ENCODE assay signal across 21 cellular contexts in the genomic region with DNA sequence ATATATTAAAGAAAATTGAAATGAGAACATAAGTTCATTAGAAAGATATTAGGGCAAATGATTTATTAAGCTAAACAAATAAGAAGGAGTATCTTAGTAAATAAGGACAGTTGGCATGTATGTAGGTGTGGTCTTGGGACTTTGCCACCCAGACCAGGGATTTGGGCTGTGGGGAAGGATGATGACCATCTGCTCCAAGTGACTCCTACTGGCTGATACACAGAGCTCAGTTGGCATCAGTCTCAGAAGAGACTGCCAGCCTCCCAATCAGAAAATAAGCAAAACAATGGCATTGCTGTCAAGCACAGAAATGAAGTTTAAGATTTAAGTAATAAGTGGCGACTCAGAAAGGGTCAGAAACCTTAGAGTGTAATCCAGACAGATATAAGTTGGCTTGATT. TPM values are rescaled to one million over a fixed set of nuclear protein-coding genes. Genes with fewer than 3 reads are reported as not detected.
"Had no signal": no experiment of that assay in that cellular context is flagged by ENCODE, and none has a peak within 500 bp of the region (broad histone marks: within the 10 kb centered on the region; RNA-seq: fewer than 3 reads in every experiment).

No MANE protein-coding gene starts in this region.

- H3K36me3 Mint-ChIP-seq: activated CD4-positive, alpha-beta memory T cell treated with anti-CD3 and anti-CD28 coated beads for 36 hours; activated CD8-positive, alpha-beta memory T cell treated with anti-CD3 and anti-CD28 coated beads, Interleukin-2, amount 10 ng/mL, durations not matched to agents 7 days and 5 days; activated naive CD4-positive, alpha-beta T cell treated with anti-CD3 and anti-CD28 coated beads, Interleukin-2, amount 10 ng/mL, durations not matched to agents 7 days and 5 days; natural killer cell had no signal

- ATAC-seq: activated CD4-positive, alpha-beta T cell treated with anti-CD3 and anti-CD28 coated beads for 36 hours; activated CD8-positive, alpha-beta memory T cell treated with anti-CD3 and anti-CD28 coated beads, Interleukin-2, amount 10 ng/mL, durations not matched to agents 7 days and 5 days; foreskin keratinocyte; left ventricle myocardium superior; natural killer cell had no signal

- H3K4me3 ChIP-seq: coronary artery, right atrium auricular region, skin epidermis, tibial artery had no signal

- H3K27me3 Mint-ChIP-seq: activated CD4-positive, alpha-beta memory T cell treated with anti-CD3 and anti-CD28 coated beads for 36 hours; activated CD4-positive, alpha-beta T cell treated with anti-CD3 and anti-CD28 coated beads for 36 hours; activated CD8-positive, alpha-beta memory T cell treated with anti-CD3 and anti-CD28 coated beads, Interleukin-2, amount 10 ng/mL, durations not matched to agents 7 days and 5 days; activated naive CD4-positive, alpha-beta T cell treated with anti-CD3 and anti-CD28 coated beads, Interleukin-2, amount 10 ng/mL, durations not matched to agents 7 days and 5 days had no signal

- H3K36me3 ChIP-seq: right atrium auricular region had no signal

- DNase-seq: activated CD4-positive, alpha-beta memory T cell treated with anti-CD3 and anti-CD28 coated beads for 36 hours; activated CD4-positive, alpha-beta T cell treated with anti-CD3 and anti-CD28 coated beads for 36 hours; activated CD8-positive, alpha-beta memory T cell treated with anti-CD3 and anti-CD28 coated beads, Interleukin-2, amount 10 ng/mL, durations not matched to agents 7 days and 5 days; activated naive CD4-positive, alpha-beta T cell treated with anti-CD3 and anti-CD28 coated beads, Interleukin-2, amount 10 ng/mL, durations not matched to agents 7 days and 5 days; activated T-cell treated with anti-CD3 and anti-CD28 coated beads, Interleukin-2, amount 50 U/mL, for 1 hour; effector CD4-positive, alpha-beta T cell; foreskin keratinocyte; kidney glomerular epithelial cell; left ventricle myocardium superior; mesenchymal stem cell; natural killer cell; nucleus accumbens; stimulated activated CD4-positive, alpha-beta T cell treated with anti-CD3 and anti-CD28 coated beads, Interleukin-15, amount 100 ng/mL, for 24 hours; stimulated activated CD4-positive, alpha-beta T cell treated with anti-CD3 and anti-CD28 coated beads, Interleukin-4, amount 100 ng/mL, for 1 hour; stimulated activated naive CD4-positive, alpha-beta T cell; tibial artery had no signal

- H3K27ac Mint-ChIP-seq: activated CD4-positive, alpha-beta memory T cell treated with anti-CD3 and anti-CD28 coated beads for 36 hours; activated CD4-positive, alpha-beta T cell treated with anti-CD3 and anti-CD28 coated beads for 36 hours; activated CD8-positive, alpha-beta memory T cell treated with anti-CD3 and anti-CD28 coated beads, Interleukin-2, amount 10 ng/mL, durations not matched to agents 7 days and 5 days; activated naive CD4-positive, alpha-beta T cell treated with anti-CD3 and anti-CD28 coated beads, Interleukin-2, amount 10 ng/mL, durations not matched to agents 7 days and 5 days; natural killer cell had no signal

- H3K4me1 Mint-ChIP-seq: activated CD4-positive, alpha-beta T cell treated with anti-CD3 and anti-CD28 coated beads for 36 hours; activated CD8-positive, alpha-beta memory T cell treated with anti-CD3 and anti-CD28 coated beads, Interleukin-2, amount 10 ng/mL, durations not matched to agents 7 days and 5 days; activated naive CD4-positive, alpha-beta T cell treated with anti-CD3 and anti-CD28 coated beads, Interleukin-2, amount 10 ng/mL, durations not matched to agents 7 days and 5 days; natural killer cell had no signal

- H3K27me3 ChIP-seq: foreskin keratinocyte, right atrium auricular region, tibial artery had no signal

- H3K4me1 ChIP-seq: foreskin keratinocyte had no signal

- H3K9me3 Mint-ChIP-seq: activated CD4-positive, alpha-beta memory T cell treated with anti-CD3 and anti-CD28 coated beads for 36 hours; activated naive CD4-positive, alpha-beta T cell treated with anti-CD3 and anti-CD28 coated beads, Interleukin-2, amount 10 ng/mL, durations not matched to agents 7 days and 5 days; natural killer cell had no signal

- H3K9me3 ChIP-seq: right atrium auricular region, tibial artery had no signal

- H3K27ac ChIP-seq: coronary artery, foreskin keratinocyte, right atrium auricular region, skin epidermis, tibial artery had no signal

- H3K4me3 Mint-ChIP-seq: activated CD4-positive, alpha-beta memory T cell treated with anti-CD3 and anti-CD28 coated beads for 36 hours; activated CD4-positive, alpha-beta T cell treated with anti-CD3 and anti-CD28 coated beads for 36 hours; activated CD8-positive, alpha-beta memory T cell treated with anti-CD3 and anti-CD28 coated beads, Interleukin-2, amount 10 ng/mL, durations not matched to agents 7 days and 5 days; activated naive CD4-positive, alpha-beta T cell treated with anti-CD3 and anti-CD28 coated beads, Interleukin-2, amount 10 ng/mL, durations not matched to agents 7 days and 5 days; natural killer cell had no signal

RNA-seq across cellular contexts. Expression of a gene that starts 49.5 kb away (rescaled TPM):
- total RNA-seq: activated CD4-positive, alpha-beta memory T cell treated with anti-CD3 and anti-CD28 coated beads for 36 hours; activated CD8-positive, alpha-beta memory T cell treated with anti-CD3 and anti-CD28 coated beads, Interleukin-2, amount 10 ng/mL, durations not matched to agents 7 days and 5 days; foreskin keratinocyte; left ventricle myocardium superior; natural killer cell; posterior vena cava; right atrium auricular region; subcutaneous adipose tissue had no signal
